Comparison of ENCODE assay signal across 13 cellular contexts in the genomic region with DNA sequence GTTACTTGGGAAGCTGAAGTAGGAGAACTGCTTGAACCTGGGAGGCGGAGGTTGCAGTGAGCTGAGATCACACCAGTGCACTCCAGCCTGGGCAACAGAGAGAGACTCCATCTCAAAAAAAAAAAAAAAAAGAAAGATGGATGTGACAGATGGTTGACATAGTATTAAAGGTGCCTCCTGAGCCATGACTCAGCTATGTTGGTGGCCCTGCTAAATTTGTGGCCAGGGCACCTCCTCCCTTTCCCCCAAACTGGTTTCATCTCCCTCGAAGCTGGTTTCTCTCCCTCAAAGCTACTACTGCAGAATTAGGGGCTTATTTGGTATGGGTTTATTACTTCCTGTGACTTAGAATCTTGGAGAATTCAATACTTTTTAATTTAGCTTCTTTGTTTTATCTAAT.
"Had no signal": no experiment of that assay in that cellular context is flagged by ENCODE, and none has a peak within 500 bp of the region (broad histone marks: within the 10 kb centered on the region; RNA-seq: fewer than 3 reads in every experiment).

No MANE protein-coding gene starts in this region.

- H3K4me3 ChIP-seq: hepatocyte had no signal

- H3K27me3 Mint-ChIP-seq: activated naive CD8-positive, alpha-beta T cell had no signal

- H3K27ac Mint-ChIP-seq: activated naive CD8-positive, alpha-beta T cell had no signal

- H2AFZ ChIP-seq: hepatocyte had no signal

- DNase-seq: activated CD4-positive, CD25-positive, alpha-beta regulatory T cell; activated CD8-positive, alpha-beta memory T cell treated with anti-CD3 and anti-CD28 coated beads for 24 hours; activated effector memory CD4-positive, alpha-beta T cell treated with anti-CD3 and anti-CD28 coated beads, Interleukin-2, amount 50 U/mL, for 16 hours; anterior cingulate cortex; cerebellar nuclear complex; dermis blood vessel endothelial cell; erythroblast; mesendoderm; stimulated activated CD4-positive, alpha-beta T cell treated with anti-CD3 and anti-CD28 coated beads, Interleukin-12 subunit alpha, Interleukin-12 subunit beta, amount 100 ng/mL, for 4 hours; stimulated activated CD4-positive, alpha-beta T cell treated with anti-CD3 and anti-CD28 coated beads, Interleukin-4, amount 100 ng/mL, for 1 hour; stimulated activated CD8-positive, alpha-beta memory T cell treated with anti-CD3 and anti-CD28 coated beads, Interleukin-4, amount 100 ng/mL, for 48 hours had no signal

- H3K79me2 ChIP-seq: hepatocyte had no signal

- H3K27ac ChIP-seq: hepatocyte had no signal

- H3K4me3 Mint-ChIP-seq: activated naive CD8-positive, alpha-beta T cell had no signal

- H3K27me3 ChIP-seq: hepatocyte had no signal

- H3K4me2 ChIP-seq: hepatocyte had no signal
